12 cellular contexts compared by ENCODE assay signal in the genomic region with DNA sequence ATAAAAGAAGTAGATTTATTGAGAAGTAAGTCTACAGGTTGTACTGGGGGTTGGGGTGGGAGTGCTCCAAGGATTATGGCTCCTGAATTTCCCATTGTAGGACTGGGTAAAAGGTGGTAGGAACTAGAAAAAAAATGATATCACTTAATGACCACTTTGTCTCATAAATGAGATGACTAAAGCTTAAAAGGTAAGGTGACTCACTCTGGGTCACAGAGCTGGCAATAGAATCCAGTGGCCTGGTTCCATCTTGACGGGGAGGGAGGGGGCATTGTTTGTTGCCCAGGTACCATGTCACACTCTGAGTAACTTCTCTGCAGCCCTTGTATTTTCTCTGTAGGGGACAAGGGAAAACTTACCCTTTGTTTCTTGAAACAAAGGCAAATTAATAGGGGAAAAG.
DNase-seq lines count a peak whose midpoint lies in the region; ATAC-seq and TF ChIP-seq lines count a peak whose summit lies in the region.
"Had no signal": no experiment of that assay in that cellular context is flagged by ENCODE, and none has a peak within 500 bp of the region (broad histone marks: within the 10 kb centered on the region; RNA-seq: fewer than 3 reads in every experiment).

No MANE protein-coding gene starts in this region.

- WGBS in GM23248 (ENCODE audit: low coverage in 1 of 2, low lambda C conversion rate in 2 of 2, missing lambda C conversion rate in 2 of 2), 2 experiments = 13 to 19% methylated on average over 1 of the region's 1 CpG
- WGBS in mesenchymal stem cell = 89% methylated on average over 1 of the region's 1 CpG

- no peak overlapping the region for H2BK12ac ChIP-seq in mesenchymal stem cell (ENCODE audit: low read length in 2 of 2)

- no peak overlapping the region for H3K4me3 ChIP-seq in CD8-positive, alpha-beta T cell (ENCODE audit: low read depth, low read length)
- H3K4me3 ChIP-seq in GM23248 (no peak overlapping the region), mesenchymal stem cell (ENCODE audit: insufficient read depth in 1 of 2, low read depth in 1 of 2, low read length in 2 of 2) (no peak overlapping the region)
- H3K4me3 ChIP-seq: neural progenitor cell, smooth muscle cell had no signal

- H3K27me3 ChIP-seq in CD8-positive, alpha-beta T cell (ENCODE audit: insufficient read depth, low read length) = no peaks in the 10 kb centered on the region
- H3K27me3 ChIP-seq in GM23248 (replicated peaks; ENCODE audit: insufficient read depth) (no peaks in the 10 kb centered on the region), mesenchymal stem cell (ENCODE audit: control insufficient read depth in 1 of 2, insufficient read depth in 1 of 2, low read length in 2 of 2) (no peaks in the 10 kb centered on the region)
- H3K27me3 ChIP-seq: neural progenitor cell had no signal

- H3K9me3 ChIP-seq in CD8-positive, alpha-beta T cell (ENCODE audit: low read length) = no peaks in the 10 kb centered on the region
- no peaks in the 10 kb centered on the region for H3K9me3 ChIP-seq in GM23248 (ENCODE audit: low read depth)
- no peaks in the 10 kb centered on the region for H3K9me3 ChIP-seq in T-helper 17 cell (ENCODE audit: control insufficient read depth, low read length, poor library complexity, severe bottlenecking)
- peaks cover 2% of the 10 kb centered on the region for H3K9me3 ChIP-seq in mesenchymal stem cell (ENCODE audit: control insufficient read depth, low read length)

- H4K91ac ChIP-seq in mesenchymal stem cell (ENCODE audit: low read length) = no peak overlapping the region

- peaks cover 83% of the 10 kb centered on the region for H3K79me2 ChIP-seq in GM23248 (ENCODE audit: insufficient read depth)

- no peak overlapping the region for H4K8ac ChIP-seq in mesenchymal stem cell (ENCODE audit: low read length)

- H3K36me3 Mint-ChIP-seq in CD8-positive, alpha-beta T cell = peaks cover 25% of the 10 kb centered on the region
- peaks cover 2% of the 10 kb centered on the region for H3K36me3 Mint-ChIP-seq in T-helper 17 cell (ENCODE audit: low read depth)

- in situ Hi-C loops in GM23248 (cut with MboI) = no loop called here

- CTCF ChIA-PET in CD8-positive, alpha-beta T cell (lab: Charles Lee) = no interaction called here

- no peak for ATAC-seq in CD8-positive, alpha-beta T cell
- ATAC-seq in T-helper 17 cell = no peak

- H3K79me1 ChIP-seq in mesenchymal stem cell (replicated peaks; ENCODE audit: low read length, poor library complexity, severe bottlenecking) = peaks cover 8% of the 10 kb centered on the region

- no peaks in the 10 kb centered on the region for H4K20me1 ChIP-seq in GM23248 (ENCODE audit: insufficient read depth)

- H3K4me2 ChIP-seq in GM23248 (ENCODE audit: unreplicated experiment) (no peak overlapping the region), mesenchymal stem cell (ENCODE audit: low read length, poor library complexity, severe bottlenecking) (no peak overlapping the region)
- H3K4me2 ChIP-seq: neural progenitor cell, smooth muscle cell had no signal

- 0 out of 2 replicates have a peak, but pooled peaks cover 9% of the 10 kb centered on the region for H3F3A ChIP-seq in GM23248 (ENCODE audit: insufficient read depth)

- no peaks in the 10 kb centered on the region for H3K9me2 ChIP-seq in GM23248 (ENCODE audit: insufficient read depth)

- no peak overlapping the region for H3K4ac ChIP-seq in mesenchymal stem cell (ENCODE audit: low read depth in 1 of 2, low read length in 2 of 2)

- TF ChIP-seq CTCF in CD8-positive, alpha-beta T cell (IDR thresholded peaks at IDR 0.05) = no peak

- H3K14ac ChIP-seq in mesenchymal stem cell (ENCODE audit: low read length in 2 of 2) = no peak overlapping the region

- H2AK5ac ChIP-seq in mesenchymal stem cell (ENCODE audit: low read length, severe bottlenecking) = no peak overlapping the region

- H3K18ac ChIP-seq in mesenchymal stem cell (ENCODE audit: low read depth in 1 of 2, low read length in 2 of 2) = no peak overlapping the region

- H2BK5ac ChIP-seq in mesenchymal stem cell (ENCODE audit: low read depth, low read length, poor library complexity, severe bottlenecking) = no peak overlapping the region

- H3K4me1 Mint-ChIP-seq in CD8-positive, alpha-beta T cell (ENCODE audit: low read depth) = peaks cover 79% of the 10 kb centered on the region
- peaks cover 37% of the 10 kb centered on the region for H3K4me1 Mint-ChIP-seq in T-helper 17 cell
- H3K4me1 Mint-ChIP-seq: neural progenitor cell had no signal

- POLR2A ChIA-PET in CD8-positive, alpha-beta T cell (lab: Charles Lee) = no interaction called here

- no peak overlapping the region for H3K4me3 Mint-ChIP-seq in CD8-positive, alpha-beta T cell
- no peak overlapping the region for H3K4me3 Mint-ChIP-seq in T-helper 17 cell
- H3K4me3 Mint-ChIP-seq: neural progenitor cell had no signal

- intact Hi-C loops in CD8-positive, alpha-beta T cell (cut with DNase I, micrococcal nuclease) = loop anchor here (2.0 to 10.0 kb wide), 2 partner anchors 16 to 182 kb away; no protein-coding TSS in a partner anchor

- H3K9ac ChIP-seq in GM23248 (no peak overlapping the region), mesenchymal stem cell (ENCODE audit: low read length) (no peak overlapping the region)
- H3K9ac ChIP-seq: neural progenitor cell had no signal

- H3K27me3 Mint-ChIP-seq in CD8-positive, alpha-beta T cell (ENCODE audit: low read depth) = no peaks in the 10 kb centered on the region
- no peaks in the 10 kb centered on the region for H3K27me3 Mint-ChIP-seq in T-helper 17 cell

- no peak overlapping the region for H2BK120ac ChIP-seq in mesenchymal stem cell (ENCODE audit: low read depth, low read length)

- no peak overlapping the region for H2AFZ ChIP-seq in GM23248
- no peak overlapping the region for H2AFZ ChIP-seq in mesenchymal stem cell (ENCODE audit: low read depth, low read length)
- H2AFZ ChIP-seq: neural progenitor cell had no signal

- H3K27ac ChIP-seq in CD8-positive, alpha-beta T cell (ENCODE audit: low read depth, low read length) = no peak overlapping the region
- H3K27ac ChIP-seq in GM23248 (no peak overlapping the region), mesenchymal stem cell (ENCODE audit: low read length, poor library complexity, severe bottlenecking) (no peak overlapping the region)
- H3K27ac ChIP-seq: neural progenitor cell had no signal

- peaks cover 8% of the 10 kb centered on the region for H3K9me3 Mint-ChIP-seq in CD8-positive, alpha-beta T cell

- DNase-seq in CD8-positive, alpha-beta T cell = no peak
- peak; percentile 62 for DNase-seq in GM23248
- no peak for DNase-seq in T-helper 17 cell
- peak; percentile 39 for DNase-seq in kidney glomerular epithelial cell (lab: John Stamatoyannopoulos, UW)
- no peak for DNase-seq in mesenchymal stem cell
- DNase-seq in T-helper 9 cell = no peak
- no peak for DNase-seq in HCEC 1CT
- DNase-seq: caudate nucleus, DMS 273 treated with DMSO at 0.1 percent for 48 hours, NCI-H510A had no signal

- no peak overlapping the region for H2BK15ac ChIP-seq in mesenchymal stem cell (ENCODE audit: low read depth, poor library complexity, severe bottlenecking)

- H3K36me3 ChIP-seq in CD8-positive, alpha-beta T cell (ENCODE audit: insufficient read depth, low read length) = no peaks in the 10 kb centered on the region
- H3K36me3 ChIP-seq in GM23248 (ENCODE audit: low read depth) = no peaks in the 10 kb centered on the region
- no peaks in the 10 kb centered on the region for H3K36me3 ChIP-seq in mesenchymal stem cell (ENCODE audit: control insufficient read depth in 1 of 2, insufficient read depth in 2 of 2, low read depth in 1 of 2, low read length in 2 of 2)
- H3K36me3 ChIP-seq: neural progenitor cell had no signal

- H3K23ac ChIP-seq in mesenchymal stem cell (ENCODE audit: low read length in 2 of 2) = no peak overlapping the region

- H3K4me1 ChIP-seq in CD8-positive, alpha-beta T cell (ENCODE audit: insufficient read depth, low read length) = peaks cover 31% of the 10 kb centered on the region
- H3K4me1 ChIP-seq in GM23248 (ENCODE audit: insufficient read depth) (peaks cover 13% of the 10 kb centered on the region), mesenchymal stem cell (ENCODE audit: control insufficient read depth, insufficient read depth, low read depth, low read length) (peaks cover 2% of the 10 kb centered on the region)
- H3K4me1 ChIP-seq: neural progenitor cell had no signal

- peak overlapping the region; percentile 67 for H3K27ac Mint-ChIP-seq in CD8-positive, alpha-beta T cell
- peak overlapping the region; percentile 62 for H3K27ac Mint-ChIP-seq in T-helper 17 cell
- H3K27ac Mint-ChIP-seq: neural progenitor cell had no signal

Comparison
In these comparisons a context has a peak if more than half of its experiments do, and no peak if none do; other contexts are left out.
1. DNase-seq: peak in GM23248 (single experiment) and kidney glomerular epithelial cell (single experiment); none in CD8-positive, alpha-beta T cell (0 of 7), T-helper 17 cell (0 of 3), mesenchymal stem cell (single experiment), T-helper 9 cell (single experiment) and HCEC 1CT (single experiment).